Comparison of ENCODE assay signal across 8 cellular contexts in genomic region chr1:155277070-155277895, GRCh38. TPM values are rescaled to one million over a fixed set of nuclear protein-coding genes. Genes with fewer than 3 reads are reported as not detected.
A peak's percentile ranks its signal among the peaks of the same experiment; 100 is the strongest.
DNase-seq lines count a peak whose midpoint lies in the region; ATAC-seq and TF ChIP-seq lines count a peak whose summit lies in the region.

HCN3 (plus strand) TSS chr1:155277463; CDS start chr1:155277591, 128 bp downstream.

- H3K36me3 ChIP-seq in adipocyte (ENCODE audit: control insufficient read depth, insufficient read depth, low read length, severe bottlenecking) (no peaks in the 10 kb centered on the region), heart right ventricle (no peaks in the 10 kb centered on the region)

- ATAC-seq in HG02852 (IDR thresholded peaks at IDR 0.05; ENCODE audit: unreplicated experiment) (peak; percentile 73), heart right ventricle (peak; percentile 89 to 94 (median 90))

- no peak within 1 kb of the TSS for H3K27ac Mint-ChIP-seq in type B pancreatic cell

- WGBS in heart right ventricle, 2 donors: 1% methylated on average over 61 to 68 of the region's 68 CpGs

- no peaks in the 10 kb centered on the region for H3K9me3 ChIP-seq in adipocyte (ENCODE audit: control insufficient read depth, low read length)
- H3K9me3 ChIP-seq in heart right ventricle: no peaks in the 10 kb centered on the region

- H3K27ac ChIP-seq in heart right ventricle: peak within 1 kb of the TSS in 9 of 10 donors; percentile 49 to 72 (median 61)

- DNase-seq in NCI-H1436 treated with DMSO at 0.1 percent for 48 hours (lab: John Stamatoyannopoulos, UW) (peak; percentile 80), SW480 (ENCODE audit: low spot score) (peak; percentile 94), adipocyte (ENCODE audit: low read depth) (peak; percentile 99), heart right ventricle (peak; percentile 98), posterior cingulate gyrus (peak; percentile 96 to 100 (median 98)), type B pancreatic cell (ENCODE audit: extremely low spot score, unreplicated experiment) (peak; percentile 99)

- H3K4me1 ChIP-seq in adipocyte (ENCODE audit: control insufficient read depth, insufficient read depth, low read length) (peaks cover 11% of the 10 kb centered on the region), heart right ventricle (peaks cover 6 to 34% (median 30%) of the 10 kb centered on the region in 9 donors)

- H3K27me3 Mint-ChIP-seq in type B pancreatic cell: no peaks in the 10 kb centered on the region

- TF ChIP-seq CTCF in GM12873 (IDR thresholded peaks at IDR 0.05; ENCODE audit: insufficient read depth, low read depth, low read length, missing control alignments) (peak; percentile 54), heart right ventricle (IDR thresholded peaks at IDR 0.05) (peak; percentile 64 to 97 (median 84)), type B pancreatic cell (conservative IDR thresholded peaks at IDR 0.05) (peak; percentile 74)

- intact Hi-C loops in heart right ventricle (cut with DNase I): loop anchor here in 7 of 10 donors (1.0 to 5.0 kb wide), 6 partner anchors 32 to 46 kb away; partner anchors contain the start of genes RUSC1 (in 5 of the 7) and FDPS (in 1 of the 7)
- intact Hi-C loops in posterior cingulate gyrus (cut with DNase I): loop anchor here (1.0 kb wide), 1 partner anchor 46 kb away; no protein-coding TSS in a partner anchor

- H3K27me3 ChIP-seq in adipocyte (replicated peaks; ENCODE audit: control insufficient read depth, insufficient read depth, low read length) (no peaks in the 10 kb centered on the region), heart right ventricle (no peaks in the 10 kb centered on the region)

- peak within 1 kb of the TSS; percentile 84 for H3K9ac ChIP-seq in adipocyte (ENCODE audit: low read length)

- H3K4me3 ChIP-seq in adipocyte (ENCODE audit: low read length) (peak within 1 kb of the TSS; percentile 84), heart right ventricle (peak within 1 kb of the TSS; percentile 51 to 98 (median 70))

- peaks cover 12% of the 10 kb centered on the region for H3K36me3 Mint-ChIP-seq in type B pancreatic cell

- H3K4me3 Mint-ChIP-seq in type B pancreatic cell: peak within 1 kb of the TSS; percentile 80

- H3K4me1 Mint-ChIP-seq in type B pancreatic cell (ENCODE audit: unreplicated experiment): peaks cover 37% of the 10 kb centered on the region

- H3K9me3 Mint-ChIP-seq in type B pancreatic cell: no peaks in the 10 kb centered on the region

RNA-seq across cellular contexts. Expression of gene HCN3, which starts in this region (rescaled TPM):
- total RNA-seq in heart right ventricle (1 to 10 TPM in 5 of 10 donors, under 1 TPM in 5; 0.68 to 1.7 (median 1.0) TPM), type B pancreatic cell (ENCODE audit: low replicate concordance) (9.5 and 10.6 TPM in 2 replicates)
- polyA plus RNA-seq in heart right ventricle: 1 to 10 TPM in 1 of 2 donors, under 1 TPM in 1; 0.81 to 3.2 TPM

Comparison
In these comparisons a context has a peak if more than half of its experiments do, and no peak if none do; other contexts are left out.
1. Peak in every context shown above with its lines: DNase-seq, ATAC-seq, H3K4me3 ChIP-seq and H3K27ac ChIP-seq.